ENCODE assay signal across 25 cellular contexts in the genomic region with DNA sequence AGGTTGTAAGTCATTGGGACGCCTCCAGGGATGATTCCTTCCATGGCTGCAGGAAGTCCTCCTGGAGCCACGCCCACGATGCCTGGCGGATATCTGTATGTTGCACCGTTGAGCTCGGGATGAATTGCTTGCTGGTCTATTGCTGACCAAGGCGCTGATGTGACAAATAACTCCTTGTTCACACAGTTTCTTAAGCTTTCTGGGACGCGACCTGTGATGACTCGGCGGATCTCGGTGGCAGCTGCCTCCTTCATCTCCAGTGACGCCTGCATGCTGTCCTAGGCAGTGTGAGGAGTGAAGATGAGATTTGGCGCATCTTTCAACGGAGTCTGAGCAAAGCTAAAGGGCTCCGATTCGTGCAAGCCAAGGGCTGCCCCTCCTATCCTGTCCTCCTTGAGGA. TPM values are rescaled to one million over a fixed set of nuclear protein-coding genes. Genes with fewer than 3 reads are reported as not detected.
DNase-seq lines count a peak whose midpoint lies in the region; ATAC-seq, FAIRE-seq and TF ChIP-seq lines count a peak whose summit lies in the region.
"Had no signal": no experiment of that assay in that cellular context is flagged by ENCODE, and none has a peak within 500 bp of the region (broad histone marks: within the 10 kb centered on the region; RNA-seq: fewer than 3 reads in every experiment).

No MANE protein-coding gene starts in this region.

- no peak for TF ChIP-seq POLR2A in HepG2 (IDR thresholded peaks at IDR 0.05; ENCODE audit: insufficient read depth in 1 of 2, low read depth in 2 of 2, low read length in 2 of 2)
- TF ChIP-seq POLR2A in right lobe of liver (IDR thresholded peaks at IDR 0.05): no peak
- TF ChIP-seq POLR2A in K562 (conservative IDR thresholded peaks at IDR 0.05): no peak

- H3K9ac ChIP-seq in HepG2 (ENCODE audit: insufficient read depth, low read depth, low read length) (no peak overlapping the region), K562 (ENCODE audit: insufficient read depth in 1 of 2, low read depth in 2 of 2, low read length in 2 of 2) (no peak overlapping the region)
- H3K9ac ChIP-seq: BLaER1 treated with 17β-estradiol and CSF1 and Interleukin-3, amounts not matched to agents 10 nM and 100 nM had no signal

- in situ Hi-C loops in HepG2 (cut with HindIII; ENCODE audit: extremely low pct_ligation_motif_present, low pct_unique_long_range_greater_than_20kb) (no loop called here), K562 (cut with MboI) (no loop called here)

- H3K9me3 ChIP-seq in HepG2 (ENCODE audit: low read length): peaks cover 36% of the 10 kb centered on the region
- H3K9me3 ChIP-seq in right lobe of liver: no peaks in the 10 kb centered on the region
- H3K9me3 ChIP-seq in K562 (replicated peaks; ENCODE audit: control insufficient read depth, insufficient read depth, low read depth, low read length): no peaks in the 10 kb centered on the region; the same call in 1 of the 2 replicates
- H3K9me3 ChIP-seq in PC-9 (ENCODE audit: insufficient read depth, low read depth): peaks cover 16% of the 10 kb centered on the region
- H3K9me3 ChIP-seq: BE2C had no signal

- no peak for TF ChIP-seq RAD21 in HepG2 (CRISPR knock-in tag; IDR thresholded peaks at IDR 0.05)
- no peak for TF ChIP-seq RAD21 in K562 (CRISPR knock-in tag; conservative IDR thresholded peaks at IDR 0.05 in 1 of 2, IDR thresholded peaks at IDR 0.05 in 1 of 2)

- H3K4me3 ChIP-seq in HepG2 (replicated peaks in 1 of 3; ENCODE audit: insufficient read depth in 1 of 3, low read depth in 2 of 3, low read length in 3 of 3) (no peak overlapping the region), right lobe of liver (no peak overlapping the region), K562 (no peak overlapping the region), PC-9 (no peak overlapping the region)
- H3K4me3 ChIP-seq: BLaER1 treated with 17β-estradiol and CSF1 and Interleukin-3, amounts not matched to agents 10 nM and 100 nM had no signal

- H3K79me2 ChIP-seq in HepG2 (ENCODE audit: insufficient read depth, low read length) (no peaks in the 10 kb centered on the region), K562 (ENCODE audit: control insufficient read depth, insufficient read depth, low read length) (no peaks in the 10 kb centered on the region), PC-9 (ENCODE audit: low read depth) (no peaks in the 10 kb centered on the region)

- H3K4me2 ChIP-seq in HepG2 (ENCODE audit: low read depth, low read length): no peak overlapping the region
- H3K4me2 ChIP-seq in K562 (ENCODE audit: insufficient read depth, low read length): no peak overlapping the region
- H3K4me2 ChIP-seq in PC-9: no peak overlapping the region
- H3K4me2 ChIP-seq: BLaER1 treated with 17β-estradiol and CSF1 and Interleukin-3, amounts not matched to agents 10 nM and 100 nM had no signal

- no peak overlapping the region for H3K4me3 Mint-ChIP-seq in chondrocyte (ENCODE audit: unreplicated experiment)
- H3K4me3 Mint-ChIP-seq: CD14-positive monocyte; CD4-positive, alpha-beta T cell had no signal

- H3K27ac Mint-ChIP-seq in chondrocyte (ENCODE audit: unreplicated experiment): no peak overlapping the region
- H3K27ac Mint-ChIP-seq: CD14-positive monocyte; CD4-positive, alpha-beta T cell; CD8-positive, alpha-beta memory T cell had no signal

- H3F3A ChIP-seq in PC-9 (ENCODE audit: insufficient read depth, low read depth): no peaks in the 10 kb centered on the region

- FAIRE-seq in HepG2 (lab: Jason Lieb, UNC) (no peak), K562 (lab: Jason Lieb, UNC) (no peak)
- FAIRE-seq: A204.1, D721Med, G401.6, GM12892, H1 had no signal

- H3K4me1 ChIP-seq in HepG2 (ENCODE audit: insufficient read depth, low read length) (no peaks in the 10 kb centered on the region), right lobe of liver (no peaks in the 10 kb centered on the region), K562 (replicated peaks in 1 of 2; ENCODE audit: control insufficient read depth in 2 of 2, insufficient read depth in 2 of 2, low read length in 2 of 2) (no peaks in the 10 kb centered on the region; a peak in 2 of 5 replicates), PC-9 (replicated peaks; ENCODE audit: insufficient read depth) (no peaks in the 10 kb centered on the region)
- H3K4me1 ChIP-seq: BE2C had no signal

- no peak overlapping the region for H3K27ac ChIP-seq in HepG2 (ENCODE audit: extremely low read length, insufficient read depth, low read length)
- no peak overlapping the region for H3K27ac ChIP-seq in right lobe of liver
- no peak overlapping the region for H3K27ac ChIP-seq in K562 (ENCODE audit: extremely low read depth, low read depth, low read length)
- no peak overlapping the region for H3K27ac ChIP-seq in PC-9
- H3K27ac ChIP-seq: 22Rv1; BLaER1 treated with 17β-estradiol and CSF1 and Interleukin-3, amounts not matched to agents 10 nM and 100 nM had no signal

- no peaks in the 10 kb centered on the region for H3K27me3 Mint-ChIP-seq in chondrocyte (ENCODE audit: low read depth)
- H3K27me3 Mint-ChIP-seq: CD4-positive, alpha-beta T cell had no signal

- H3K36me3 ChIP-seq in HepG2 (replicated peaks in 1 of 2; ENCODE audit: control insufficient read depth in 1 of 2, insufficient read depth in 2 of 2, low read length in 2 of 2) (no peaks in the 10 kb centered on the region), right lobe of liver (no peaks in the 10 kb centered on the region), K562 (ENCODE audit: control insufficient read depth, insufficient read depth, low read length) (no peaks in the 10 kb centered on the region), PC-9 (ENCODE audit: low read depth) (no peaks in the 10 kb centered on the region)
- H3K36me3 ChIP-seq: BE2C had no signal

- H3K27me3 ChIP-seq in HepG2 (ENCODE audit: control insufficient read depth in 1 of 2, insufficient read depth in 2 of 2, low read length in 2 of 2) (no peaks in the 10 kb centered on the region), right lobe of liver (no peaks in the 10 kb centered on the region), K562 (ENCODE audit: control insufficient read depth in 2 of 2, insufficient read depth in 2 of 2, low read length in 2 of 2) (no peaks in the 10 kb centered on the region; a peak in 1 of 5 replicates), PC-9 (ENCODE audit: insufficient read depth, low read depth) (no peaks in the 10 kb centered on the region)
- H3K27me3 ChIP-seq: BE2C; BLaER1 treated with 17β-estradiol and CSF1 and Interleukin-3, amounts not matched to agents 10 nM and 100 nM had no signal

- H3K9me1 ChIP-seq in K562 (ENCODE audit: control insufficient read depth, insufficient read depth, low read length): no peaks in the 10 kb centered on the region

- POLR2A ChIA-PET in HepG2 (lab: Yijun Ruan, JAX) (no interaction called here), K562 (lab: Yijun Ruan, JAX) (interaction anchor here (0.6 kb wide), 2 partner anchors 31 to 369 kb away, joined by 3 read pairs; a partner anchor contains a TSS), PC-9 (lab: Charles Lee; ENCODE audit: unreplicated experiment) (no interaction called here)

- WGBS in HepG2 (ENCODE audit: low lambda C conversion rate): 57% methylated on average over 15 of the region's 17 CpGs
- no CpG with 5 or more reads among the region's 17 CpGs for WGBS in right lobe of liver (ENCODE audit: insufficient coverage, low coverage, low lambda C conversion rate, missing lambda C conversion rate)
- 2% methylated on average over 16 of the region's 17 CpGs for WGBS in K562 (ENCODE audit: insufficient coverage, low coverage, missing lambda C conversion rate)

- no peaks in the 10 kb centered on the region for H4K20me1 ChIP-seq in HepG2 (ENCODE audit: insufficient read depth, low read length)
- no peaks in the 10 kb centered on the region for H4K20me1 ChIP-seq in K562 (replicated peaks; ENCODE audit: control insufficient read depth, insufficient read depth, low read length)
- no peaks in the 10 kb centered on the region for H4K20me1 ChIP-seq in PC-9 (ENCODE audit: insufficient read depth)
- H4K20me1 ChIP-seq: BLaER1 treated with 17β-estradiol and CSF1 and Interleukin-3, amounts not matched to agents 10 nM and 100 nM had no signal

- TF ChIP-seq CTCF in HepG2 (CRISPR knock-in tag; IDR thresholded peaks at IDR 0.05) (no peak), right lobe of liver (IDR thresholded peaks at IDR 0.05) (no peak), K562 (IDR thresholded peaks at IDR 0.05 in 2 of 3, conservative IDR thresholded peaks at IDR 0.05 in 1 of 3; ENCODE audit: insufficient read depth in 2 of 3, low read depth in 1 of 3, low read length in 3 of 3) (no peak), chondrocyte (IDR thresholded peaks at IDR 0.05) (no peak), PC-9 (conservative IDR thresholded peaks at IDR 0.05) (no peak)

- H2AFZ ChIP-seq in HepG2 (ENCODE audit: low read length) (no peak overlapping the region), K562 (ENCODE audit: low read depth, low read length) (no peak overlapping the region), PC-9 (no peak overlapping the region)

- peaks cover 9% of the 10 kb centered on the region for H3K36me3 Mint-ChIP-seq in chondrocyte (ENCODE audit: low read depth)
- H3K36me3 Mint-ChIP-seq: CD14-positive monocyte had no signal

- CTCF ChIA-PET in HepG2 (lab: Yijun Ruan, JAX; ENCODE audit: low intra/inter-chr PET ratio, low total read pairs) (no interaction called here), K562 (lab: Yijun Ruan, JAX; ENCODE audit: low intra/inter-chr PET ratio) (no interaction called here), PC-9 (lab: Charles Lee) (no interaction called here)

- BruUV-seq in HepG2 (replicated peaks; lab: Mats Ljungman, UMichigan) (no TSS peak), K562 (replicated peaks; lab: Mats Ljungman, UMichigan) (no TSS peak), PC-9 (replicated peaks; lab: Mats Ljungman, UMichigan) (no TSS peak)

- peaks cover 30% of the 10 kb centered on the region for H3K9me3 Mint-ChIP-seq in chondrocyte (ENCODE audit: low read depth)

- intact Hi-C loops in HepG2 (cut with micrococcal nuclease; ENCODE audit: unreplicated experiment) (loop anchor here (10.0 kb wide), 1 partner anchor 372 kb away; no protein-coding TSS in a partner anchor), right lobe of liver (cut with DNase I) (no loop called here), K562 (cut with micrococcal nuclease) (no loop called here), PC-9 (cut with micrococcal nuclease; ENCODE audit: unreplicated experiment) (no loop called here)

- DNase-seq in DMS53 (lab: John Stamatoyannopoulos, UW) (peak; percentile 19), DMS53 treated with DMSO at 0.1 percent for 48 hours (lab: John Stamatoyannopoulos, UW; ENCODE audit: unreplicated experiment) (no peak), HepG2 (ENCODE audit: low spot score) (no peak), right lobe of liver (no peak), K562 (ENCODE audit: extremely low read depth in 1 of 4, low spot score in 3 of 4) (peak in 1 of 4 experiments; percentile 14), chondrocyte (ENCODE audit: low spot score) (no peak), PC-9 (no peak), ureter (ENCODE audit: low spot score) (no peak)
- DNase-seq: ACHN; AML-193; BE2C; CD4-positive, alpha-beta T cell; CD8-positive, alpha-beta memory T cell; DMS 273 treated with DMSO at 0.1 percent for 48 hours; DND-41; H7; HCEC 1CT had no signal

- no peaks in the 10 kb centered on the region for H3K4me1 Mint-ChIP-seq in chondrocyte (ENCODE audit: low read depth)
- H3K4me1 Mint-ChIP-seq: CD14-positive monocyte; CD8-positive, alpha-beta memory T cell had no signal

- no peak for ATAC-seq in HepG2
- ATAC-seq in right lobe of liver: no peak
- ATAC-seq in K562: no peak

- TF ChIP-seq EP300 in HepG2 (IDR thresholded peaks at IDR 0.05; ENCODE audit: low read depth in 2 of 2, low read length in 2 of 2) (no peak), HepG2 (CRISPR knock-in tag; IDR thresholded peaks at IDR 0.05; ENCODE audit: borderline replicate concordance) (no peak), K562 (IDR thresholded peaks at IDR 0.05; ENCODE audit: low read length) (no peak)

- no peaks in the 10 kb centered on the region for H3K9me2 ChIP-seq in PC-9 (ENCODE audit: insufficient read depth)

RNA-seq across cellular contexts. Expression of a gene that starts 7.6 kb away (rescaled TPM):
- total RNA-seq in HepG2 (2016; rRNA removed; fragmentation: Illumina TruSeq; extraction: Trizol) (13.7 and 19.0 TPM in 2 replicates), right lobe of liver (1 to 10 TPM; 4.1 to 7.8 (median 5.1) TPM), K562 (2014; rRNA removed) (5.3 and 5.5 TPM in 2 replicates), K562 (2014; rRNA removed; fragmentation: Illumina TruSeq; extraction: Trizol) (10.6 and 15.2 TPM in 2 replicates), K562 (2015; rRNA removed; fragmentation: Illumina TruSeq; extraction: Trizol) (6.3 and 7.6 TPM in 2 replicates), K562 (2021) (7.9 and 9.7 TPM in 2 replicates), chondrocyte (12.1 to 14.6 TPM (median 13.8 TPM) in 3 replicates), PC-9 (2021) (6.0 and 7.9 TPM in 2 replicates), ureter (19.9 TPM)
- total RNA-seq in HepG2 (2016; cell fraction: cytosol; rRNA removed; fragmentation: Illumina TruSeq; extraction: Trizol; ENCODE audit: low read depth): 5.5 and 6.3 TPM in 2 replicates
- total RNA-seq in HepG2 (2016; cell fraction: insoluble cytoplasmic fraction; rRNA removed; fragmentation: Illumina TruSeq; extraction: Trizol): 11.4 and 18.0 TPM in 2 replicates
- 8.9 and 10.3 TPM in 2 replicates for total RNA-seq in HepG2 (2016; cell fraction: membrane; rRNA removed; fragmentation: Illumina TruSeq; extraction: Trizol)
- total RNA-seq in HepG2 (2016; cell fraction: nucleus; rRNA removed; fragmentation: Illumina TruSeq; extraction: Trizol): 12.0 and 14.2 TPM in 2 replicates
- polyA plus RNA-seq in HepG2 (2011; rRNA removed) (4.8 and 5.9 TPM in 2 replicates), K562 (2011; rRNA removed) (9.0 and 11.4 TPM in 2 replicates), K562 (2014; fragmentation: Illumina TruSeq; extraction: Trizol) (6.2 and 8.4 TPM in 2 replicates), K562 (2014; fragmentation: Nextera tagmentation; extraction: Ambion mirVana) (10 to 100 TPM in 1 of 2 experiments, 1 to 10 TPM in 1; 9.9 to 11.2 TPM), K562 (2014; rRNA removed) (8.0 and 9.8 TPM in 2 replicates)
- polyA plus RNA-seq in HepG2 (2011; cell fraction: cytosol; rRNA removed): 3.5 and 4.2 TPM in 2 replicates
- polyA plus RNA-seq in HepG2 (2011; cell fraction: nucleus; rRNA removed): 5.7 and 6.7 TPM in 2 replicates
- polyA plus RNA-seq in HepG2 (2012): 4.9 and 7.4 TPM in 2 replicates
- polyA plus RNA-seq in HepG2 (2016; cell fraction: cytosol; fragmentation: Illumina TruSeq; extraction: Trizol; ENCODE audit: low read depth): 0.32 and 0.90 TPM in 2 replicates
- polyA plus RNA-seq in HepG2 (2016; cell fraction: insoluble cytoplasmic fraction; fragmentation: Illumina TruSeq; extraction: Trizol; ENCODE audit: low read depth): 10.9 and 11.3 TPM in 2 replicates
- polyA plus RNA-seq in HepG2 (2016; cell fraction: membrane; fragmentation: Illumina TruSeq; extraction: Trizol; ENCODE audit: low read depth): 2.0 and 2.5 TPM in 2 replicates
- 10.8 and 12.6 TPM in 2 replicates for polyA plus RNA-seq in HepG2 (2016; cell fraction: nucleus; fragmentation: Illumina TruSeq; extraction: Trizol; ENCODE audit: insufficient read depth, low read depth)
- 4.3 and 6.3 TPM in 2 replicates for polyA minus RNA-seq in HepG2 (2011; rRNA and poly(A)+ RNA removed; ENCODE audit: low replicate concordance)
- polyA minus RNA-seq in HepG2 (2011; cell fraction: cytosol; rRNA and poly(A)+ RNA removed): 3.7 and 4.8 TPM in 2 replicates
- polyA minus RNA-seq in HepG2 (2011; cell fraction: nucleus; rRNA and poly(A)+ RNA removed): 15.5 and 16.7 TPM in 2 replicates
- total RNA-seq in K562 (2011; cell fraction: chromatin; rRNA removed; ENCODE audit: low replicate concordance): 29.0 and 62.2 TPM in 2 replicates
- 16.2 and 17.6 TPM in 2 replicates for total RNA-seq in K562 (2011; cell fraction: nucleolus; rRNA removed)
- total RNA-seq in K562 (2011; cell fraction: nucleoplasm; rRNA removed): 33.0 and 39.2 TPM in 2 replicates
- polyA plus RNA-seq in K562 (2011; cell fraction: cytosol; rRNA removed): 5.0 and 6.5 TPM in 2 replicates
- 4.9 and 6.1 TPM in 2 replicates for polyA plus RNA-seq in K562 (2011; cell fraction: nucleus; rRNA removed)
- 5.5 and 5.6 TPM in 2 replicates for polyA plus RNA-seq in K562 (2012)
- 17.5 and 17.9 TPM in 2 replicates for polyA minus RNA-seq in K562 (2011; rRNA and poly(A)+ RNA removed)
- polyA minus RNA-seq in K562 (2011; cell fraction: cytosol; rRNA and poly(A)+ RNA removed): 2.7 and 6.7 TPM in 2 replicates
- polyA minus RNA-seq in K562 (2011; cell fraction: nucleus; rRNA and poly(A)+ RNA removed): 8.3 and 13.0 TPM in 2 replicates

RNA-seq across cellular contexts. Expression of a gene that starts 31.1 kb away (rescaled TPM):
- total RNA-seq in HepG2 (2016; rRNA removed; fragmentation: Illumina TruSeq; extraction: Trizol): 10.5 and 19.9 TPM in 2 replicates
- 1.3 and 3.1 TPM in 2 replicates for total RNA-seq in HepG2 (2016; cell fraction: cytosol; rRNA removed; fragmentation: Illumina TruSeq; extraction: Trizol; ENCODE audit: low read depth)
- 10.4 and 16.0 TPM in 2 replicates for total RNA-seq in HepG2 (2016; cell fraction: insoluble cytoplasmic fraction; rRNA removed; fragmentation: Illumina TruSeq; extraction: Trizol)
- 6.1 and 7.8 TPM in 2 replicates for total RNA-seq in HepG2 (2016; cell fraction: membrane; rRNA removed; fragmentation: Illumina TruSeq; extraction: Trizol)
- 14.5 and 15.1 TPM in 2 replicates for total RNA-seq in HepG2 (2016; cell fraction: nucleus; rRNA removed; fragmentation: Illumina TruSeq; extraction: Trizol)
- polyA plus RNA-seq in HepG2 (2011; rRNA removed): 2.8 and 3.1 TPM in 2 replicates
- polyA plus RNA-seq in HepG2 (2011; cell fraction: cytosol; rRNA removed): 1.1 and 2.2 TPM in 2 replicates
- polyA plus RNA-seq in HepG2 (2011; cell fraction: nucleus; rRNA removed): 1.2 and 2.4 TPM in 2 replicates
- polyA plus RNA-seq in HepG2 (2012): 3.0 and 5.1 TPM in 2 replicates
- 0.45 and 0.51 TPM in 2 replicates for polyA plus RNA-seq in HepG2 (2016; cell fraction: cytosol; fragmentation: Illumina TruSeq; extraction: Trizol; ENCODE audit: low read depth)
- polyA plus RNA-seq in HepG2 (2016; cell fraction: insoluble cytoplasmic fraction; fragmentation: Illumina TruSeq; extraction: Trizol; ENCODE audit: low read depth): 9.4 and 12.6 TPM in 2 replicates
- polyA plus RNA-seq in HepG2 (2016; cell fraction: membrane; fragmentation: Illumina TruSeq; extraction: Trizol; ENCODE audit: low read depth): 1.9 and 2.3 TPM in 2 replicates
- 12.1 and 13.3 TPM in 2 replicates for polyA plus RNA-seq in HepG2 (2016; cell fraction: nucleus; fragmentation: Illumina TruSeq; extraction: Trizol; ENCODE audit: insufficient read depth, low read depth)
- 9.2 and 33.0 TPM in 2 replicates for polyA minus RNA-seq in HepG2 (2011; rRNA and poly(A)+ RNA removed; ENCODE audit: low replicate concordance)
- 7.2 and 12.3 TPM in 2 replicates for polyA minus RNA-seq in HepG2 (2011; cell fraction: cytosol; rRNA and poly(A)+ RNA removed)
- polyA minus RNA-seq in HepG2 (2011; cell fraction: nucleus; rRNA and poly(A)+ RNA removed): 11.2 and 14.8 TPM in 2 replicates
- total RNA-seq in right lobe of liver: 1 to 10 TPM; 2.8 to 5.2 (median 4.2) TPM
- total RNA-seq in K562 (2011; cell fraction: chromatin; rRNA removed; ENCODE audit: low replicate concordance): 15.5 and 29.5 TPM in 2 replicates
- total RNA-seq in K562 (2011; cell fraction: nucleolus; rRNA removed): 16.2 and 16.3 TPM in 2 replicates
- 16.2 and 28.6 TPM in 2 replicates for total RNA-seq in K562 (2011; cell fraction: nucleoplasm; rRNA removed)
- 4.4 and 4.8 TPM in 2 replicates for total RNA-seq in K562 (2014; rRNA removed)
- total RNA-seq in K562 (2014; rRNA removed; fragmentation: Illumina TruSeq; extraction: Trizol): 14.9 and 17.1 TPM in 2 replicates
- 15.5 and 16.6 TPM in 2 replicates for total RNA-seq in K562 (2015; rRNA removed; fragmentation: Illumina TruSeq; extraction: Trizol)
- total RNA-seq in K562 (2021): 5.8 and 7.3 TPM in 2 replicates
- polyA plus RNA-seq in K562 (2011; rRNA removed): 10.2 and 10.6 TPM in 2 replicates
- polyA plus RNA-seq in K562 (2011; cell fraction: cytosol; rRNA removed): 1.8 and 3.4 TPM in 2 replicates
- 2.0 and 4.6 TPM in 2 replicates for polyA plus RNA-seq in K562 (2011; cell fraction: nucleus; rRNA removed)
- polyA plus RNA-seq in K562 (2012): 3.4 and 6.8 TPM in 2 replicates
- polyA plus RNA-seq in K562 (2014; fragmentation: Illumina TruSeq; extraction: Trizol): 6.8 and 8.5 TPM in 2 replicates
- polyA plus RNA-seq in K562 (2014; fragmentation: Nextera tagmentation; extraction: Ambion mirVana): 1 to 10 TPM; 2.6 to 3.7 TPM
- 5.2 TPM in 2 replicates for polyA plus RNA-seq in K562 (2014; rRNA removed)
- 15.9 and 20.0 TPM in 2 replicates for polyA minus RNA-seq in K562 (2011; rRNA and poly(A)+ RNA removed)
- 5.2 and 11.9 TPM in 2 replicates for polyA minus RNA-seq in K562 (2011; cell fraction: cytosol; rRNA and poly(A)+ RNA removed)
- 12.8 and 14.9 TPM in 2 replicates for polyA minus RNA-seq in K562 (2011; cell fraction: nucleus; rRNA and poly(A)+ RNA removed)
- 14.0 to 16.6 TPM (median 15.5 TPM) in 3 replicates for total RNA-seq in chondrocyte
- 9.4 and 10.6 TPM in 2 replicates for total RNA-seq in PC-9 (2021)
- 17.6 TPM for total RNA-seq in ureter
